In the genomic region with DNA sequence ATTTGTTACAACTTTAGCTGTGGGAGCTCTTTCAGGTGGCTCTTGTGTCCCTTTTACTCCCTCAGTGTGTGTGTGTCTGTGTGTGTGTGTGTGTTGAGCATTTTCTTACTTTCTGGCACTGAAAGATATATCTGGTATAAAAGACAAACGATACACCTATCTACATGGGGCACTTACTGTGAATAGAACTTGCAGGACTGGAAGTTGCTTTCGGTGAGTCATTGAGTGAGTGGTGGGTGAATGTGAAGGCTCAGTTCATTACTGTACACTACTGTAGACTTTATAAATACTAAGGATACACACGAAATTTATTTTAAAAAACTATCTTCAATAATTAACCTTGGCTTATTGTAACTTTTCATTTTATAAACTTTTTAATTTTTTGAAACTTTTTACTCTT, we compare ENCODE assay signal across 27 cellular contexts. TPM values are rescaled to one million over a fixed set of nuclear protein-coding genes. Genes with fewer than 3 reads are reported as not detected.
A peak's percentile ranks its signal among the peaks of the same experiment; 100 is the strongest.
DNase-seq lines count a peak whose midpoint lies in the region; ATAC-seq and TF ChIP-seq lines count a peak whose summit lies in the region.
"Had no signal": no experiment of that assay in that cellular context is flagged by ENCODE, and none has a peak within 500 bp of the region (broad histone marks: within the 10 kb centered on the region; RNA-seq: fewer than 3 reads in every experiment).

No MANE protein-coding gene starts in this region.

- intact Hi-C loops in Calu3 (cut with micrococcal nuclease; ENCODE audit: unreplicated experiment) = no loop called here
- intact Hi-C loops in ascending aorta (cut with DNase I) = no loop called here

- H3K27ac Mint-ChIP-seq in WTC11 (no peak overlapping the region), Calu3 (ENCODE audit: unreplicated experiment) (no peak overlapping the region)
- H3K27ac Mint-ChIP-seq: activated naive CD8-positive, alpha-beta T cell treated with anti-CD3 and anti-CD28 coated beads, Interleukin-2, amount 50 U/mL, for 24 hours; progenitor cell of endocrine pancreas had no signal

- H3K4me3 ChIP-seq in ascending aorta = no peak overlapping the region
- H3K4me3 ChIP-seq: dorsolateral prefrontal cortex, mucosa of descending colon, SJSA1, suprapubic skin had no signal

- DNase-seq in Daoy (ENCODE audit: low read depth) = peak; percentile 39
- DNase-seq in LHCN-M2 (ENCODE audit: low read depth) = peak; percentile 19
- peak; percentile 18 for DNase-seq in amniotic epithelial cell (ENCODE audit: low read depth)
- peak; percentile 43 for DNase-seq in iris pigment epithelial cell (ENCODE audit: low read depth)
- no peak for DNase-seq in NK-92 (lab: John Stamatoyannopoulos, UW; ENCODE audit: unreplicated experiment)
- no peak for DNase-seq in WTC11 (ENCODE audit: low spot score)
- DNase-seq in Calu3 = no peak
- DNase-seq in ascending aorta (ENCODE audit: low spot score in 2 of 2) = no peak
- DNase-seq: activated naive CD8-positive, alpha-beta T cell treated with anti-CD3 and anti-CD28 coated beads, Interleukin-2, amount 50 U/mL, for 24 hours; C1 segment of cervical spinal cord; dorsolateral prefrontal cortex; foreskin melanocyte; mucosa of descending colon; NCI-H1930; NCI-H2227 treated with DMSO at 0.1 percent for 48 hours; stimulated activated CD4-positive, alpha-beta T cell treated with anti-CD3 and anti-CD28 coated beads, Interleukin-1b, Interleukin-23, amount 100 ng/mL, for 48 hours had no signal

- no peaks in the 10 kb centered on the region for H3K9me3 ChIP-seq in ascending aorta
- H3K9me3 ChIP-seq: mucosa of descending colon, SJSA1, suprapubic skin had no signal

- POLR2A ChIA-PET in WTC11 (lab: Charles Lee) = no interaction called here

- H3K9me3 Mint-ChIP-seq in WTC11 = peaks cover 4% of the 10 kb centered on the region
- no peaks in the 10 kb centered on the region for H3K9me3 Mint-ChIP-seq in Calu3 (ENCODE audit: low read depth, unreplicated experiment)
- H3K9me3 Mint-ChIP-seq: activated naive CD8-positive, alpha-beta T cell treated with anti-CD3 and anti-CD28 coated beads, Interleukin-2, amount 50 U/mL, for 24 hours had no signal

- H3K4me3 Mint-ChIP-seq in WTC11 (no peak overlapping the region), Calu3 (ENCODE audit: low read depth, unreplicated experiment) (no peak overlapping the region)
- H3K4me3 Mint-ChIP-seq: activated naive CD8-positive, alpha-beta T cell treated with anti-CD3 and anti-CD28 coated beads, Interleukin-2, amount 50 U/mL, for 24 hours had no signal

- H3K27ac ChIP-seq in ascending aorta = no peak overlapping the region
- H3K27ac ChIP-seq: dorsolateral prefrontal cortex, SJSA1, suprapubic skin, VCaP had no signal

- no peaks in the 10 kb centered on the region for H3K36me3 Mint-ChIP-seq in WTC11
- no peaks in the 10 kb centered on the region for H3K36me3 Mint-ChIP-seq in Calu3 (ENCODE audit: insufficient read depth, unreplicated experiment)

- no peaks in the 10 kb centered on the region for H3K4me1 ChIP-seq in ascending aorta
- H3K4me1 ChIP-seq: SJSA1, suprapubic skin had no signal

- TF ChIP-seq CTCF in WTC11 (IDR thresholded peaks at IDR 0.05) = no peak
- TF ChIP-seq CTCF in Calu3 (IDR thresholded peaks at IDR 0.05; ENCODE audit: unreplicated experiment) = no peak
- no peak for TF ChIP-seq CTCF in ascending aorta (IDR thresholded peaks at IDR 0.05)

- peaks cover 0 to 3% of the 10 kb centered on the region in 2 donors for H3K36me3 ChIP-seq in ascending aorta
- H3K36me3 ChIP-seq: SJSA1, suprapubic skin had no signal

- no peak for ATAC-seq in WTC11
- ATAC-seq: activated naive CD8-positive, alpha-beta T cell treated with anti-CD3 and anti-CD28 coated beads, Interleukin-2, amount 50 U/mL, for 24 hours; mucosa of descending colon had no signal

- H3K27me3 Mint-ChIP-seq in WTC11 (ENCODE audit: low read depth) (no peaks in the 10 kb centered on the region), Calu3 (ENCODE audit: unreplicated experiment) (no peaks in the 10 kb centered on the region)
- H3K27me3 Mint-ChIP-seq: activated naive CD8-positive, alpha-beta T cell treated with anti-CD3 and anti-CD28 coated beads, Interleukin-2, amount 50 U/mL, for 24 hours; progenitor cell of endocrine pancreas had no signal

- no TSS peak for BruUV-seq in Calu3 (replicated peaks; lab: Mats Ljungman, UMichigan)

- H3K4me1 Mint-ChIP-seq in WTC11 = no peaks in the 10 kb centered on the region
- no peaks in the 10 kb centered on the region for H3K4me1 Mint-ChIP-seq in Calu3 (ENCODE audit: low read depth, unreplicated experiment)

- CTCF ChIA-PET in WTC11 (lab: Charles Lee) = no interaction called here
- CTCF ChIA-PET in Calu3 (lab: Charles Lee) = interaction anchor here (0.6 to 0.9 kb wide), 3 partner anchors 11 to 941 kb away, joined by 4 to 6 read pairs (median 4); no protein-coding TSS in a partner anchor

- no peaks in the 10 kb centered on the region for H3K27me3 ChIP-seq in ascending aorta
- H3K27me3 ChIP-seq: dorsolateral prefrontal cortex, SJSA1, suprapubic skin had no signal

TF ChIP-seq in WTC11, 78 proteins besides CTCF, POLR2A, EP300 and RAD21 (continues in another document):
- TF ChIP-seq AR (CRISPR knock-in tag; IDR thresholded peaks at IDR 0.05) = no peak
- TF ChIP-seq MYBL2 (CRISPR knock-in tag; IDR thresholded peaks at IDR 0.05) = no peak
- no peak for TF ChIP-seq ESRRA (CRISPR knock-in tag; IDR thresholded peaks at IDR 0.05; ENCODE audit: borderline replicate concordance)
- no peak for TF ChIP-seq FOXJ3 (CRISPR knock-in tag; IDR thresholded peaks at IDR 0.05; ENCODE audit: borderline replicate concordance)
- TF ChIP-seq, protein P1, sequence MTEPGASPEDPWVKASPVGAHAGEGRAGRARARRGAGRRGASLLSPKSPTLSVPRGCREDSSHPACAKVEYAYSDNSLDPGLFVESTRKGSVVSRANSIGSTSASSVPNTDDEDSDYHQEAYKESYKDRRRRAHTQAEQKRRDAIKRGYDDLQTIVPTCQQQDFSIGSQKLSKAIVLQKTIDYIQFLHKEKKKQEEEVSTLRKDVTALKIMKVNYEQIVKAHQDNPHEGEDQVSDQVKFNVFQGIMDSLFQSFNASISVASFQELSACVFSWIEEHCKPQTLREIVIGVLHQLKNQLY (CRISPR knock-in tag; IDR thresholded peaks at IDR 0.05) = no peak
- TF ChIP-seq, protein P2, sequence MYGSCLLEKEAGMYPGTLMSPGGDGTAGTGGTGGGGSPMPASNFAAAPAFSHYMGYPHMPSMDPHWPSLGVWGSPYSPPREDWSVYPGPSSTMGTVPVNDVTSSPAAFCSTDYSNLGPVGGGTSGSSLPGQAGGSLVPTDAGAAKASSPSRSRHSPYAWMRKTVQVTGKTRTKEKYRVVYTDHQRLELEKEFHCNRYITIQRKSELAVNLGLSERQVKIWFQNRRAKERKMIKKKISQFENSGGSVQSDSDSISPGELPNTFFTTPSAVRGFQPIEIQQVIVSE (CRISPR knock-in tag; IDR thresholded peaks at IDR 0.05; ENCODE audit: borderline replicate concordance) = no peak
- TF ChIP-seq ZNF425 (CRISPR knock-in tag; conservative IDR thresholded peaks at IDR 0.05) = no peak
- TF ChIP-seq, protein P3, sequence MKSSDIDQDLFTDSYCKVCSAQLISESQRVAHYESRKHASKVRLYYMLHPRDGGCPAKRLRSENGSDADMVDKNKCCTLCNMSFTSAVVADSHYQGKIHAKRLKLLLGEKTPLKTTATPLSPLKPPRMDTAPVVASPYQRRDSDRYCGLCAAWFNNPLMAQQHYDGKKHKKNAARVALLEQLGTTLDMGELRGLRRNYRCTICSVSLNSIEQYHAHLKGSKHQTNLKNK (CRISPR knock-in tag; IDR thresholded peaks at IDR 0.05) = no peak

RNA-seq across cellular contexts. Expression of gene BTBD8, which starts 38.7 kb away (rescaled TPM):
- 2.3 and 4.8 TPM in 2 replicates for total RNA-seq in Daoy (2014; rRNA removed; shearing (Covaris generic))
- total RNA-seq in LHCN-M2 (2014; rRNA removed) = 2.7 and 3.4 TPM in 2 replicates
- 0.29 TPM for polyA plus RNA-seq in LHCN-M2 (2012)
- total RNA-seq in WTC11 (2021) = 3.7 to 4.6 TPM (median 4.5 TPM) in 3 replicates
- 3.8 and 4.0 TPM in 2 replicates for total RNA-seq in Calu3 (2022)
- 3.6 TPM for total RNA-seq in ascending aorta

RNA-seq across cellular contexts. Expression of gene SETSIP, which starts 43.6 kb away (rescaled TPM):
- not detected in 2 replicates for total RNA-seq in Daoy (2014; rRNA removed; shearing (Covaris generic))
- total RNA-seq in LHCN-M2 (2014; rRNA removed) (not detected in 2 replicates), WTC11 (2021) (0.25 TPM in 1 of 3 replicates, not detected in the others), Calu3 (2022) (not detected in 2 replicates), ascending aorta (not detected)
- polyA plus RNA-seq in LHCN-M2 (2012) = 0.13 TPM
- total RNA-seq: cardiac septum; H4; lower leg skin; mucosa of descending colon; progenitor cell of endocrine pancreas; SJSA1; skeletal muscle tissue; suprapubic skin; T-helper 1 cell treated with Interleukin-12 subunit alpha and Interleukin-12 subunit beta and Interleukin-4 antibody, amounts not matched to agents 30 ng/mL and 1 ng/mL, for 36 hours; urinary bladder had no signal
- polyA plus RNA-seq: neural cell, urinary bladder had no signal

Comparison
In these comparisons a context has a peak if more than half of its experiments do, and no peak if none do; other contexts are left out.
1. DNase-seq: peak in Daoy (single experiment), LHCN-M2 (single experiment), amniotic epithelial cell (single experiment) and iris pigment epithelial cell (single experiment); none in NK-92 (single experiment), WTC11 (single experiment), Calu3 (single experiment) and ascending aorta (0 of 2).